Comparison of ENCODE assay signal across 28 cellular contexts in the genomic region with DNA sequence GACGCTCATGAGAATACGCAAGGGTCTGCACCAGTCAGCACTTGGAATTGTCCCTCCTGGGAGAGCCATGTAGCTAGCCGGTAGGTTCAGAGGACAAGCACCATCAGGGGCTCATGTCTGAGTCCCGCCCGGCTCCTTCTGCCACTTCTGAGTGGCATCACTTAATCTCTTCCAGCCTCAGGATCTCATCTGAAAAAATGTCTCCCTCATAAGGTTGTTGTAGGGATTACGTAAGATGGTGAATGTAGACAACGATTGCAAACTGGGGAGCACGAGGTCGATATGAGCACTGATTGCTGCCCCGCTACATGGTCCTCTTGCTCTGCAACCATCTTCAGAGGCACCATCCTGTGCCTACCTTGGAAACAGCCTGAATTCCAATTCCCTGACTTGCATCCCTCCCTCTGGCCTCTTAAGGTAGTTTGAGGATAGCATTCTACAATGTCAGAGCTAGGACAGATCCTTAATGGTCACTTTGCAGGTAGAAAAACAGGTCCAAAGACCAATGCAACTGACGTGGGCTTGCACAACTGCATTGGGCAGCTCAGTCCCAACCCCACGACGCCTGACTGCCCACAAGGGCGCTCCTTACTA.
DNase-seq lines count a peak whose midpoint lies in the region; ATAC-seq and TF ChIP-seq lines count a peak whose summit lies in the region.
"Had no signal": no experiment of that assay in that cellular context is flagged by ENCODE, and none has a peak within 500 bp of the region (broad histone marks: within the 10 kb centered on the region; RNA-seq: fewer than 3 reads in every experiment).

No MANE protein-coding gene starts in this region.

- H4K8ac ChIP-seq in mesendoderm (ENCODE audit: low read depth, low read length): no peak overlapping the region

- H3K36me3 Mint-ChIP-seq in HFFc6 (ENCODE audit: low read depth): no peaks in the 10 kb centered on the region
- H3K36me3 Mint-ChIP-seq: stimulated activated naive B cell treated with anti-CD40 and anti-IgM and Interleukin-4, amounts not matched to agents 10 μg/mL and 1 μg/mL and 100 μg/mL, for 72 hours had no signal

- H3K79me1 ChIP-seq in mesendoderm (ENCODE audit: low read length): no peaks in the 10 kb centered on the region

- no peak overlapping the region for H3K18ac ChIP-seq in mesendoderm (ENCODE audit: low read length)

- H3K4ac ChIP-seq in mesendoderm (ENCODE audit: low read depth, low read length): no peak overlapping the region

- no peaks in the 10 kb centered on the region for H3K4me1 ChIP-seq in mesendoderm (ENCODE audit: control insufficient read depth, low read depth, low read length)
- H3K4me1 ChIP-seq: prostate gland had no signal

- no peak overlapping the region for H3K4me2 ChIP-seq in mesendoderm (ENCODE audit: low read length)

- DNase-seq in EH (ENCODE audit: low read depth) (peak; percentile 2), HFFc6 (no peak), brain microvascular endothelial cell (no peak), mesendoderm (peak; percentile 35), NOMO-1 treated with DMSO at 0.1 percent for 48 hours (lab: John Stamatoyannopoulos, UW; ENCODE audit: unreplicated experiment) (no peak)
- DNase-seq: activated CD4-positive, CD25-positive, alpha-beta regulatory T cell treated with anti-CD3 and anti-CD28 coated beads, Interleukin-2, amount 50 U/mL, for 72 hours; activated CD8-positive, alpha-beta T cell treated with anti-CD3 and anti-CD28 coated beads, Interleukin-2, amount 10 ng/mL, durations not matched to agents 7 days and 5 days; activated naive CD4-positive, alpha-beta T cell treated with Interleukin-2 at 50 U/mL for 16 hours; activated T-cell treated with anti-CD3 and anti-CD28 coated beads, Interleukin-2, amount 50 U/mL, for 24 hours; amniotic stem cell; CD4-positive, alpha-beta T cell; central memory CD4-positive, alpha-beta T cell; effector CD4-positive, alpha-beta T cell; esophagus squamous epithelium; H7; midbrain; NCI-H1694; NCI-H2227 treated with DMSO at 0.1 percent for 48 hours; nephron progenitor cell; NK-92 treated with Interleukin-12 subunit alpha and Interleukin-12 subunit beta, amount 100 ng/mL, for 24 hours; RPMI8226; stimulated activated CD4-positive, alpha-beta T cell treated with anti-CD3 and anti-CD28 coated beads, Interleukin-1b, Interleukin-23, amount 100 ng/mL, for 48 hours; stimulated activated naive B cell treated with anti-CD40 and anti-IgM and Interleukin-4, amounts not matched to agents 10 μg/mL and 1 μg/mL and 100 μg/mL, for 72 hours; T-helper 9 cell had no signal

- no peak overlapping the region for H2BK5ac ChIP-seq in mesendoderm (ENCODE audit: low read length)

- H3K23ac ChIP-seq in mesendoderm (ENCODE audit: low read length): no peak overlapping the region

- H3K36me3 ChIP-seq in brain microvascular endothelial cell (replicated peaks) (no peaks in the 10 kb centered on the region), mesendoderm (ENCODE audit: control insufficient read depth, insufficient read depth, low read length) (no peaks in the 10 kb centered on the region)
- H3K36me3 ChIP-seq: esophagus squamous epithelium, prostate gland had no signal

- WGBS in mesendoderm (ENCODE audit: extremely low coverage, insufficient coverage, low lambda C conversion rate): no CpG with 5 or more reads among the region's 14 CpGs

- peaks cover 46% of the 10 kb centered on the region for H3K27me3 Mint-ChIP-seq in HFFc6 (ENCODE audit: insufficient read depth)

- no peak overlapping the region for H2AK5ac ChIP-seq in mesendoderm (ENCODE audit: low read length)

- H3K4me1 Mint-ChIP-seq in HFFc6 (ENCODE audit: low read depth): no peaks in the 10 kb centered on the region
- H3K4me1 Mint-ChIP-seq: nephron progenitor cell had no signal

- H3K27ac ChIP-seq in brain microvascular endothelial cell (no peak overlapping the region), mesendoderm (ENCODE audit: low read depth, low read length) (no peak overlapping the region)
- H3K27ac ChIP-seq: prostate gland had no signal

- in situ Hi-C loops in brain microvascular endothelial cell (cut with HindIII; ENCODE audit: low pct_ligation_motif_present, low sequenced_read_pairs): no loop called here

- no peak overlapping the region for H3K9ac ChIP-seq in mesendoderm (ENCODE audit: low read length)

- H3K56ac ChIP-seq in mesendoderm (ENCODE audit: low read length): no peak overlapping the region

- no peaks in the 10 kb centered on the region for H3K79me2 ChIP-seq in mesendoderm (ENCODE audit: control insufficient read depth, insufficient read depth, low read length)

- TF ChIP-seq CTCF in HFFc6 (IDR thresholded peaks at IDR 0.05): peak; percentile 35
- TF ChIP-seq CTCF in brain microvascular endothelial cell (IDR thresholded peaks at IDR 0.05; ENCODE audit: low read depth, low read length, missing control alignments): peak; percentile 17

- no peak overlapping the region for H3K27ac Mint-ChIP-seq in HFFc6
- H3K27ac Mint-ChIP-seq: activated CD8-positive, alpha-beta T cell treated with anti-CD3 and anti-CD28 coated beads, Interleukin-2, amount 10 ng/mL, durations not matched to agents 7 days and 5 days; activated T-cell treated with anti-CD3 and anti-CD28 coated beads, Interleukin-2, amount 50 U/mL, for 24 hours; CD4-positive, alpha-beta T cell; stimulated activated naive B cell treated with anti-CD40 and anti-IgM and Interleukin-4, amounts not matched to agents 10 μg/mL and 1 μg/mL and 100 μg/mL, for 72 hours had no signal

- H3K27me3 ChIP-seq in brain microvascular endothelial cell (replicated peaks) (no peaks in the 10 kb centered on the region), mesendoderm (ENCODE audit: insufficient read depth, low read length, poor library complexity) (no peaks in the 10 kb centered on the region)
- H3K27me3 ChIP-seq: esophagus squamous epithelium had no signal

- no peak overlapping the region for H3K4me3 ChIP-seq in brain microvascular endothelial cell (ENCODE audit: low read depth, low read length)
- no peak overlapping the region for H3K4me3 ChIP-seq in mesendoderm (ENCODE audit: low read length)
- H3K4me3 ChIP-seq: esophagus squamous epithelium, prostate gland had no signal

- H3K4me3 Mint-ChIP-seq in HFFc6: no peak overlapping the region
- H3K4me3 Mint-ChIP-seq: activated CD8-positive, alpha-beta T cell treated with anti-CD3 and anti-CD28 coated beads, Interleukin-2, amount 10 ng/mL, durations not matched to agents 7 days and 5 days; activated T-cell treated with anti-CD3 and anti-CD28 coated beads, Interleukin-2, amount 50 U/mL, for 24 hours; CD4-positive, alpha-beta T cell; nephron progenitor cell; stimulated activated naive B cell treated with anti-CD40 and anti-IgM and Interleukin-4, amounts not matched to agents 10 μg/mL and 1 μg/mL and 100 μg/mL, for 72 hours had no signal

- H2BK15ac ChIP-seq in mesendoderm (replicated peaks; ENCODE audit: low read depth): no peak overlapping the region

- H2BK120ac ChIP-seq in mesendoderm (ENCODE audit: low read depth, low read length): no peak overlapping the region

- ATAC-seq in HG02981 (IDR thresholded peaks at IDR 0.05; ENCODE audit: unreplicated experiment) (no peak), HG03175 (IDR thresholded peaks at IDR 0.05; ENCODE audit: unreplicated experiment) (no peak)
- ATAC-seq: activated CD8-positive, alpha-beta T cell treated with anti-CD3 and anti-CD28 coated beads, Interleukin-2, amount 10 ng/mL, durations not matched to agents 7 days and 5 days; HepG2; stimulated activated naive B cell treated with anti-CD40 and anti-IgM and Interleukin-4, amounts not matched to agents 10 μg/mL and 1 μg/mL and 100 μg/mL, for 72 hours had no signal

- no peaks in the 10 kb centered on the region for H3K9me3 Mint-ChIP-seq in HFFc6
- H3K9me3 Mint-ChIP-seq: activated T-cell treated with anti-CD3 and anti-CD28 coated beads, Interleukin-2, amount 50 U/mL, for 24 hours; CD4-positive, alpha-beta T cell; nephron progenitor cell; stimulated activated naive B cell treated with anti-CD40 and anti-IgM and Interleukin-4, amounts not matched to agents 10 μg/mL and 1 μg/mL and 100 μg/mL, for 72 hours had no signal

- H4K5ac ChIP-seq in mesendoderm (ENCODE audit: low read length): no peak overlapping the region

Comparison
In these comparisons a context has a peak if more than half of its experiments do, and no peak if none do; other contexts are left out.
1. DNase-seq: peak in EH (single experiment) and mesendoderm (single experiment); none in HFFc6 (single experiment), brain microvascular endothelial cell (single experiment) and NOMO-1 treated with DMSO at 0.1 percent for 48 hours (single experiment).